Comparison of ENCODE assay signal across 9 cellular contexts in genomic region chr5:1312993-1313833, GRCh38.
DNase-seq lines count a peak whose midpoint lies in the region; ATAC-seq and FAIRE-seq lines count a peak whose summit lies in the region.
"Had no signal": no experiment of that assay in that cellular context is flagged by ENCODE, and none has a peak within 500 bp of the region (broad histone marks: within the 10 kb centered on the region; RNA-seq: fewer than 3 reads in every experiment).

No MANE protein-coding gene starts in this region.

- FAIRE-seq in GM19239 (lab: Jason Lieb, UNC): peak; percentile 93

- peaks cover 21% of the 10 kb centered on the region for H3K36me3 Mint-ChIP-seq in effector memory CD8-positive, alpha-beta T cell (ENCODE audit: insufficient read depth)

- H3K27me3 Mint-ChIP-seq in effector memory CD8-positive, alpha-beta T cell: no peaks in the 10 kb centered on the region

- H3K4me1 Mint-ChIP-seq in effector memory CD8-positive, alpha-beta T cell (ENCODE audit: low read depth in 2 of 2): peaks cover 54 to 56% of the 10 kb centered on the region in 2 donors

- H3K27ac Mint-ChIP-seq in effector memory CD8-positive, alpha-beta T cell: peak overlapping the region; percentile 76 to 84

- peak overlapping the region; percentile 73 to 74 for H3K4me3 Mint-ChIP-seq in effector memory CD8-positive, alpha-beta T cell

- no peaks in the 10 kb centered on the region for H3K9me3 Mint-ChIP-seq in effector memory CD8-positive, alpha-beta T cell

- peak; percentile 79 for ATAC-seq in HG03139 (IDR thresholded peaks at IDR 0.05; ENCODE audit: unreplicated experiment)
- ATAC-seq in effector memory CD8-positive, alpha-beta T cell (replicated peaks): peak; percentile 69
- ATAC-seq: HCT116 had no signal

- DNase-seq in DMS153 (lab: John Stamatoyannopoulos, UW): peak; percentile 92
- DNase-seq in GM19239 (ENCODE audit: insufficient read length, low spot score): no peak
- DNase-seq in RPMI8226: peak; percentile 96
- peak; percentile 51 to 57 (median 52) for DNase-seq in effector memory CD8-positive, alpha-beta T cell
- DNase-seq in HuH-7 (ENCODE audit: low spot score): no peak
- DNase-seq in pons (ENCODE audit: low spot score): no peak
- DNase-seq in NCI-H2107 (lab: John Stamatoyannopoulos, UW): no peak

Comparison
In these comparisons a context has a peak if more than half of its experiments do, and no peak if none do; other contexts are left out.
1. DNase-seq: peak in DMS153 (single experiment), RPMI8226 (single experiment) and effector memory CD8-positive, alpha-beta T cell (3 of 3); none in GM19239 (single experiment), HuH-7 (single experiment), pons (single experiment) and NCI-H2107 (single experiment).